Comparison of ENCODE assay signal across 8 cellular contexts in genomic region chr6:28542440-28543293, GRCh38. TPM values are rescaled to one million over a fixed set of nuclear protein-coding genes. Genes with fewer than 3 reads are reported as not detected.
DNase-seq lines count a peak whose midpoint lies in the region; ATAC-seq and TF ChIP-seq lines count a peak whose summit lies in the region.

No MANE protein-coding gene starts in this region.

- peak; percentile 96 for TF ChIP-seq CTCF in HEK293 (tag by site-specific recombination; IDR thresholded peaks at IDR 0.05)

- no peaks in the 10 kb centered on the region for H3K9me3 ChIP-seq in HEK293 (ENCODE audit: control insufficient read depth, insufficient read depth, low read depth, low read length)

- H3K4me1 ChIP-seq in HEK293 (ENCODE audit: control insufficient read depth, insufficient read depth, low read length) = no peaks in the 10 kb centered on the region

- peak overlapping the region; percentile 54 for H3K4me3 ChIP-seq in HEK293 (ENCODE audit: low read depth, low read length)

- ATAC-seq in HG02571 (IDR thresholded peaks at IDR 0.05; ENCODE audit: unreplicated experiment) = no peak

- H3K36me3 ChIP-seq in HEK293 (ENCODE audit: control insufficient read depth in 2 of 2, insufficient read depth in 1 of 2, low read length in 2 of 2) = no peaks in the 10 kb centered on the region

- POLR2A ChIA-PET in HEK293 (lab: Yijun Ruan, JAX) = interaction anchor here (0.6 to 1.7 kb wide), 9 partner anchors 40 to 735 kb away, joined by 3 to 16 read pairs (median 4); partner anchors contain the start of genes ZSCAN23 and ZSCAN31

- CTCF ChIA-PET in HEK293 (lab: Yijun Ruan, JAX) = interaction anchor here (0.6 to 2.8 kb wide), 43 partner anchors 9 to 450 kb away, joined by 3 to 25 read pairs (median 4); partner anchors contain the start of gene GPX6

- DNase-seq in Daoy (ENCODE audit: low read depth) (peak; percentile 94), NCI-H1417 treated with DMSO at 0.1 percent for 48 hours (lab: John Stamatoyannopoulos, UW) (peak; percentile 27), T-helper 9 cell (peak; percentile 6), brain pericyte (ENCODE audit: low read depth, low spot score) (peak; percentile 20), left kidney (ENCODE audit: low read depth, low spot score) (peak; percentile 94)
- peak; percentile 20 to 48 (median 36) for DNase-seq in stimulated activated CD4-positive, alpha-beta T cell treated with anti-CD3 and anti-CD28 coated beads, TNF-alpha, amount 100 ng/mL, for 48 hours (ENCODE audit: low read depth in 3 of 3)

- H3K27ac ChIP-seq in HEK293 (ENCODE audit: extremely low read depth, low read depth, low read length) = peak overlapping the region; percentile 53

TF ChIP-seq in HEK293, 187 proteins besides CTCF, POLR2A, EP300 and RAD21 (continues in another document):
- TF ChIP-seq ZNF280D (tag by site-specific recombination; IDR thresholded peaks at IDR 0.05) (no peak; the same call in 1 of the 2 replicates), ZBTB17 (tag by site-specific recombination; IDR thresholded peaks at IDR 0.05) (peak; percentile 96), ZNF707 (tag by site-specific recombination; IDR thresholded peaks at IDR 0.05) (no peak), SP3 (tag by site-specific recombination; IDR thresholded peaks at IDR 0.05) (peak; percentile 54; the same call in 1 of the 2 replicates), ZNF701 (tag by site-specific recombination; IDR thresholded peaks at IDR 0.05) (no peak), ZNF18 (tag by site-specific recombination; IDR thresholded peaks at IDR 0.05) (0 out of 2 replicates have a peak, but pooled peaks have one; percentile 50), ZNF114 (tag by site-specific recombination; IDR thresholded peaks at IDR 0.05) (no peak), ZNF311 (tag by site-specific recombination; IDR thresholded peaks at IDR 0.05; ENCODE audit: borderline replicate concordance) (no peak), ZNF366 (tag by site-specific recombination; conservative IDR thresholded peaks at IDR 0.05) (peak; percentile 95), ZNF19 (tag by site-specific recombination; IDR thresholded peaks at IDR 0.05; ENCODE audit: low read depth) (no peak), ZNF138 (tag by site-specific recombination; IDR thresholded peaks at IDR 0.05; ENCODE audit: borderline replicate concordance) (no peak), YY2 (tag by site-specific recombination; IDR thresholded peaks at IDR 0.05) (peak; percentile 10; the same call in 1 of the 2 replicates), BCL6B (tag by site-specific recombination; IDR thresholded peaks at IDR 0.05) (no peak), ZNF394 (tag by site-specific recombination; IDR thresholded peaks at IDR 0.05; ENCODE audit: borderline replicate concordance) (peak; percentile 89), ZNF214 (tag by site-specific recombination; IDR thresholded peaks at IDR 0.05; ENCODE audit: borderline replicate concordance) (no peak), ZNF133 (tag by site-specific recombination; IDR thresholded peaks at IDR 0.05) (no peak), ZNF660 (tag by site-specific recombination; IDR thresholded peaks at IDR 0.05) (peak; percentile 98), ZNF580 (tag by site-specific recombination; IDR thresholded peaks at IDR 0.05) (peak; percentile 90), ZNF521 (tag by site-specific recombination; IDR thresholded peaks at IDR 0.05) (no peak), ZNF624 (tag by site-specific recombination; IDR thresholded peaks at IDR 0.05) (peak; percentile 17; the same call in 1 of the 2 replicates), ZNF140 (tag by site-specific recombination; IDR thresholded peaks at IDR 0.05) (no peak), ZNF830 (tag by site-specific recombination; IDR thresholded peaks at IDR 0.05; ENCODE audit: low read depth) (no peak), ZNF211 (tag by site-specific recombination; IDR thresholded peaks at IDR 0.05; ENCODE audit: low read depth) (no peak), PRDM4 (tag by site-specific recombination; IDR thresholded peaks at IDR 0.05) (0 out of 2 replicates have a peak, but pooled peaks have one; percentile 11), ZNF843 (tag by site-specific recombination; IDR thresholded peaks at IDR 0.05) (peak; percentile 66)

RNA-seq across cellular contexts. Expression of gene GPX5, which starts 17.0 kb away (rescaled TPM):
- not detected in 2 replicates for total RNA-seq in Daoy (2014; rRNA removed; shearing (Covaris generic))

RNA-seq across cellular contexts. Expression of gene GPX6, which starts 27.1 kb away (rescaled TPM):
- not detected in 2 replicates for total RNA-seq in Daoy (2014; rRNA removed; shearing (Covaris generic))

Comparison
In these comparisons a context has a peak if more than half of its experiments do, and no peak if none do; other contexts are left out.
1. DNase-seq: peak in every context shown above with its lines; median percentile 94 in Daoy; 94 in left kidney; 36 in stimulated activated CD4-positive, alpha-beta T cell treated with anti-CD3 and anti-CD28 coated beads, TNF-alpha, amount 100 ng/mL, for 48 hours; 27 in NCI-H1417 treated with DMSO at 0.1 percent for 48 hours; 20 in brain pericyte; 6 in T-helper 9 cell.